ENCODE assay signal across 8 cellular contexts in genomic region chr19:4474504-4475136, GRCh38.
DNase-seq lines count a peak whose midpoint lies in the region; ATAC-seq and TF ChIP-seq lines count a peak whose summit lies in the region.

No MANE protein-coding gene starts in this region.

- H3K4me3 ChIP-seq in WI38 (ENCODE audit: low read depth, low read length) (peak overlapping the region; percentile 92), foreskin fibroblast (ENCODE audit: low read depth in 1 of 2, low read length in 2 of 2) (peak overlapping the region; percentile 75 to 89), rectal smooth muscle tissue (ENCODE audit: low read length) (peak overlapping the region; percentile 54)

- no peak overlapping the region for H3K9ac ChIP-seq in rectal smooth muscle tissue (ENCODE audit: low read length)

- peaks cover 3% of the 10 kb centered on the region for H3K36me3 ChIP-seq in rectal smooth muscle tissue (ENCODE audit: control insufficient read depth, insufficient read depth, low read length)

- no peaks in the 10 kb centered on the region for H3K27me3 ChIP-seq in rectal smooth muscle tissue (ENCODE audit: control insufficient read depth, insufficient read depth, low read length)

- H3K4me1 ChIP-seq in rectal smooth muscle tissue (ENCODE audit: control insufficient read depth, insufficient read depth, low read length) = peaks cover 7% of the 10 kb centered on the region

- no peak overlapping the region for H3K27ac ChIP-seq in rectal smooth muscle tissue (ENCODE audit: low read depth, low read length)

- TF ChIP-seq CTCF in WI38 (IDR thresholded peaks at IDR 0.05; ENCODE audit: low read depth, low read length) (no peak), foreskin fibroblast (IDR thresholded peaks at IDR 0.05; ENCODE audit: low read depth, low read length) (no peak)

- no peak for ATAC-seq in GM21423 (IDR thresholded peaks at IDR 0.05; ENCODE audit: unreplicated experiment)
- no peak for ATAC-seq in GM19397 (IDR thresholded peaks at IDR 0.05; ENCODE audit: unreplicated experiment)
- ATAC-seq in HG02885 (IDR thresholded peaks at IDR 0.05; ENCODE audit: poor library complexity, unreplicated experiment) = no peak

- peak; percentile 76 for DNase-seq in EL
- peak; percentile 70 for DNase-seq in NCI-H1092 (lab: John Stamatoyannopoulos, UW)
- DNase-seq in foreskin fibroblast = peak; percentile 37 to 76
